ENCODE assay signal across 1 cellular context in the genomic region with DNA sequence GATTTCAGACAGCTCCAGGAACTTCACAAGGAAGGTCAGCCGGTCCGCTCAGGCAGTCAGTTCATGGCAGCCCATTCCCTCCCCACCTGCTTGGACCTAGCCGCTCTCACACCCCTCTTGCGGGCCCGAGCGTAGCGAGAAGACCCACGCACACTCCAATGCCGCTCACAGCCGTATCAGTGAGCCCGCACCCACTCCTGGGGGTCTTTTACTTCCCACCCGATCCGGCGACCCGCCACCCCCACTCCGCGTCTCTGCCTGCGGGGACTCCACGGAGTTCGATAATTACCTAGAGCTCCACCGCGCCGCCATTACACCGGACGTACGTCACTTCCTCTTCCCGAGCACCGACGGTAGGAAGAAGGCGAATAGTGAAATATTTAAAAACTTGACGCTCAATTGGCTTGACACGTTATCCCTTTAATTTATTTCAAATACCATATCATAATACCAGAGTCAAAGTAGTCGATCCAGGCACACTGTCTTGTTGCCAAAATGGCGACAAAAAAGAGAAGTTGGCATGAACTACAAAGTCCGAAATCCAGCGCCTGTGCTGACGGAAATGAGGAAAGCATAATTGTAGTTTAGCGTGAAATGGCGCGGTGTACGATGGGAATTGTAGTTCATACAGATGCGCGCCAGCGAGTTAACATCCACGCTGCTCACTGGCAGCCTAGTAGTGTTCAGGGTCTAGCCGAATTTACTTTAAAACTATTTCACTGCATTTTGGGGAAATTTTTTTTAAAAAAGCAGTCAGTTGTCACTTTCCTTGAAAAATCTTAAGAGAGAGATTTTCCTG.
TF ChIP-seq lines count a peak whose summit lies in the region.

A gene (minus strand): TSS at position 517 of the 799 bp plus-strand sequence. CDS start 13,956 bp downstream, outside the sequence.

TF ChIP-seq in HepG2, 621 proteins besides CTCF, POLR2A, EP300 and RAD21 (continued from another document and continues in another):
- TF ChIP-seq, protein P1, sequence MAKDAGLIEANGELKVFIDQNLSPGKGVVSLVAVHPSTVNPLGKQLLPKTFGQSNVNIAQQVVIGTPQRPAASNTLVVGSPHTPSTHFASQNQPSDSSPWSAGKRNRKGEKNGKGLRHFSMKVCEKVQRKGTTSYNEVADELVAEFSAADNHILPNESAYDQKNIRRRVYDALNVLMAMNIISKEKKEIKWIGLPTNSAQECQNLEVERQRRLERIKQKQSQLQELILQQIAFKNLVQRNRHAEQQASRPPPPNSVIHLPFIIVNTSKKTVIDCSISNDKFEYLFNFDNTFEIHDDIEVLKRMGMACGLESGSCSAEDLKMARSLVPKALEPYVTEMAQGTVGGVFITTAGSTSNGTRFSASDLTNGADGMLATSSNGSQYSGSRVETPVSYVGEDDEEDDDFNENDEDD (CRISPR knock-in tag; IDR thresholded peaks at IDR 0.05; ENCODE audit: borderline replicate concordance), result peak; percentile 33; the same call in 1 of the 2 replicates
- TF ChIP-seq, protein P2, sequence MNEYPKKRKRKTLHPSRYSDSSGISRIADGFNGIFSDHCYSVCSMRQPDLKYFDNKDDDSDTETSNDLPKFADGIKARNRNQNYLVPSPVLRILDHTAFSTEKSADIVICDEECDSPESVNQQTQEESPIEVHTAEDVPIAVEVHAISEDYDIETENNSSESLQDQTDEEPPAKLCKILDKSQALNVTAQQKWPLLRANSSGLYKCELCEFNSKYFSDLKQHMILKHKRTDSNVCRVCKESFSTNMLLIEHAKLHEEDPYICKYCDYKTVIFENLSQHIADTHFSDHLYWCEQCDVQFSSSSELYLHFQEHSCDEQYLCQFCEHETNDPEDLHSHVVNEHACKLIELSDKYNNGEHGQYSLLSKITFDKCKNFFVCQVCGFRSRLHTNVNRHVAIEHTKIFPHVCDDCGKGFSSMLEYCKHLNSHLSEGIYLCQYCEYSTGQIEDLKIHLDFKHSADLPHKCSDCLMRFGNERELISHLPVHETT (CRISPR knock-in tag; conservative IDR thresholded peaks at IDR 0.05), result peak; percentile 89
- TF ChIP-seq, protein P3, sequence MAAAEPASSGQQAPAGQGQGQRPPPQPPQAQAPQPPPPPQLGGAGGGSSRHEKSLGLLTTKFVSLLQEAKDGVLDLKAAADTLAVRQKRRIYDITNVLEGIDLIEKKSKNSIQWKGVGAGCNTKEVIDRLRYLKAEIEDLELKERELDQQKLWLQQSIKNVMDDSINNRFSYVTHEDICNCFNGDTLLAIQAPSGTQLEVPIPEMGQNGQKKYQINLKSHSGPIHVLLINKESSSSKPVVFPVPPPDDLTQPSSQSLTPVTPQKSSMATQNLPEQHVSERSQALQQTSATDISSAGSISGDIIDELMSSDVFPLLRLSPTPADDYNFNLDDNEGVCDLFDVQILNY (CRISPR knock-in tag; conservative IDR thresholded peaks at IDR 0.05), result peak; percentile 40; the same call in 1 of the 2 replicates
- TF ChIP-seq ZNF333 (CRISPR knock-in tag; IDR thresholded peaks at IDR 0.05; ENCODE audit: borderline replicate concordance) (peak; percentile 96; the same call in 1 of the 2 replicates), ATF1 (CRISPR knock-in tag; IDR thresholded peaks at IDR 0.05) (peak; percentile 98), MTA1 (CRISPR knock-in tag; IDR thresholded peaks at IDR 0.05; ENCODE audit: borderline replicate concordance) (0 out of 2 replicates have a peak, but pooled peaks have one; percentile 70), YEATS2 (CRISPR knock-in tag; IDR thresholded peaks at IDR 0.05; ENCODE audit: borderline replicate concordance) (peak; percentile 76; the same call in 1 of the 2 replicates), ZFP36L2 (CRISPR knock-in tag; IDR thresholded peaks at IDR 0.05) (peak; percentile 75; the same call in 1 of the 2 replicates), TBX2 (CRISPR knock-in tag; IDR thresholded peaks at IDR 0.05; ENCODE audit: borderline replicate concordance) (peak; percentile 78), NFRKB (IDR thresholded peaks at IDR 0.05) (peak; percentile 96), KMT2A (CRISPR knock-in tag; IDR thresholded peaks at IDR 0.05) (peak; percentile 94), CEBPB (IDR thresholded peaks at IDR 0.05; ENCODE audit: borderline replicate concordance, low read depth, low read length) (no peak), ZNF629 (CRISPR knock-in tag; conservative IDR thresholded peaks at IDR 0.05) (peak; percentile 10; the same call in 1 of the 2 replicates), ZBTB38 (CRISPR knock-in tag; IDR thresholded peaks at IDR 0.05) (peak; percentile 71; the same call in 1 of the 2 replicates), CBFB (CRISPR knock-in tag; IDR thresholded peaks at IDR 0.05) (peak; percentile 53; the same call in 1 of the 2 replicates), ZNF343 (CRISPR knock-in tag; IDR thresholded peaks at IDR 0.05) (peak; percentile 83; the same call in 1 of the 2 replicates), ZNF468 (CRISPR knock-in tag; IDR thresholded peaks at IDR 0.05) (no peak), SAP130 (CRISPR knock-in tag; IDR thresholded peaks at IDR 0.05; ENCODE audit: low read depth) (peak; percentile 86), ELF4 (CRISPR knock-in tag; IDR thresholded peaks at IDR 0.05; ENCODE audit: borderline replicate concordance) (peak; percentile 94), WIZ (CRISPR knock-in tag; IDR thresholded peaks at IDR 0.05) (peak; percentile 93; the same call in 1 of the 2 replicates), RNF2 (conservative IDR thresholded peaks at IDR 0.05; ENCODE audit: low read depth) (peak; percentile 58), ZNF317 (CRISPR knock-in tag; IDR thresholded peaks at IDR 0.05) (peak; percentile 78; the same call in 1 of the 2 replicates), TGIF2 (CRISPR knock-in tag; IDR thresholded peaks at IDR 0.05) (peak; percentile 59; the same call in 1 of the 2 replicates), ZNF678 (CRISPR knock-in tag; IDR thresholded peaks at IDR 0.05) (peak; percentile 75; the same call in 1 of the 2 replicates), KLF13 (CRISPR knock-in tag; IDR thresholded peaks at IDR 0.05) (peak; percentile 97), ETV6 (CRISPR knock-in tag; conservative IDR thresholded peaks at IDR 0.05) (peak; percentile 95), SAFB2 (CRISPR knock-in tag; IDR thresholded peaks at IDR 0.05; ENCODE audit: borderline replicate concordance, low read depth) (peak; percentile 36; the same call in 1 of the 2 replicates)
- TF ChIP-seq, protein P4, sequence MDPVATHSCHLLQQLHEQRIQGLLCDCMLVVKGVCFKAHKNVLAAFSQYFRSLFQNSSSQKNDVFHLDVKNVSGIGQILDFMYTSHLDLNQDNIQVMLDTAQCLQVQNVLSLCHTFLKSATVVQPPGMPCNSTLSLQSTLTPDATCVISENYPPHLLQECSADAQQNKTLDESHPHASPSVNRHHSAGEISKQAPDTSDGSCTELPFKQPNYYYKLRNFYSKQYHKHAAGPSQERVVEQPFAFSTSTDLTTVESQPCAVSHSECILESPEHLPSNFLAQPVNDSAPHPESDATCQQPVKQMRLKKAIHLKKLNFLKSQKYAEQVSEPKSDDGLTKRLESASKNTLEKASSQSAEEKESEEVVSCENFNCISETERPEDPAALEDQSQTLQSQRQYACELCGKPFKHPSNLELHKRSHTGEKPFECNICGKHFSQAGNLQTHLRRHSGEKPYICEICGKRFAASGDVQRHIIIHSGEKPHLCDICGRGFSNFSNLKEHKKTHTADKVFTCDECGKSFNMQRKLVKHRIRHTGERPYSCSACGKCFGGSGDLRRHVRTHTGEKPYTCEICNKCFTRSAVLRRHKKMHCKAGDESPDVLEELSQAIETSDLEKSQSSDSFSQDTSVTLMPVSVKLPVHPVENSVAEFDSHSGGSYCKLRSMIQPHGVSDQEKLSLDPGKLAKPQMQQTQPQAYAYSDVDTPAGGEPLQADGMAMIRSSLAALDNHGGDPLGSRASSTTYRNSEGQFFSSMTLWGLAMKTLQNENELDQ (CRISPR knock-in tag; IDR thresholded peaks at IDR 0.05; ENCODE audit: borderline replicate concordance), result peak; percentile 57; the same call in 1 of the 2 replicates
- TF ChIP-seq, protein P5, sequence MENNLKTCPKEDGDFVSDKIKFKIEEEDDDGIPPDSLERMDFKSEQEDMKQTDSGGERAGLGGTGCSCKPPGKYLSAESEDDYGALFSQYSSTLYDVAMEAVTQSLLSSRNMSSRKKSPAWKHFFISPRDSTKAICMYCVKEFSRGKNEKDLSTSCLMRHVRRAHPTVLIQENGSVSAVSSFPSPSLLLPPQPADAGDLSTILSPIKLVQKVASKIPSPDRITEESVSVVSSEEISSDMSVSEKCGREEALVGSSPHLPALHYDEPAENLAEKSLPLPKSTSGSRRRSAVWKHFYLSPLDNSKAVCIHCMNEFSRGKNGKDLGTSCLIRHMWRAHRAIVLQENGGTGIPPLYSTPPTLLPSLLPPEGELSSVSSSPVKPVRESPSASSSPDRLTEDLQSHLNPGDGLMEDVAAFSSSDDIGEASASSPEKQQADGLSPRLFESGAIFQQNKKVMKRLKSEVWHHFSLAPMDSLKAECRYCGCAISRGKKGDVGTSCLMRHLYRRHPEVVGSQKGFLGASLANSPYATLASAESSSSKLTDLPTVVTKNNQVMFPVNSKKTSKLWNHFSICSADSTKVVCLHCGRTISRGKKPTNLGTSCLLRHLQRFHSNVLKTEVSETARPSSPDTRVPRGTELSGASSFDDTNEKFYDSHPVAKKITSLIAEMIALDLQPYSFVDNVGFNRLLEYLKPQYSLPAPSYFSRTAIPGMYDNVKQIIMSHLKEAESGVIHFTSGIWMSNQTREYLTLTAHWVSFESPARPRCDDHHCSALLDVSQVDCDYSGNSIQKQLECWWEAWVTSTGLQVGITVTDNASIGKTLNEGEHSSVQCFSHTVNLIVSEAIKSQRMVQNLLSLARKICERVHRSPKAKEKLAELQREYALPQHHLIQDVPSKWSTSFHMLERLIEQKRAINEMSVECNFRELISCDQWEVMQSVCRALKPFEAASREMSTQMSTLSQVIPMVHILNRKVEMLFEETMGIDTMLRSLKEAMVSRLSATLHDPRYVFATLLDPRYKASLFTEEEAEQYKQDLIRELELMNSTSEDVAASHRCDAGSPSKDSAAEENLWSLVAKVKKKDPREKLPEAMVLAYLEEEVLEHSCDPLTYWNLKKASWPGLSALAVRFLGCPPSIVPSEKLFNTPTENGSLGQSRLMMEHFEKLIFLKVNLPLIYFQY (CRISPR knock-in tag; IDR thresholded peaks at IDR 0.05; ENCODE audit: borderline replicate concordance), result 0 out of 2 replicates have a peak, but pooled peaks have one; percentile 70
- TF ChIP-seq, protein P6, sequence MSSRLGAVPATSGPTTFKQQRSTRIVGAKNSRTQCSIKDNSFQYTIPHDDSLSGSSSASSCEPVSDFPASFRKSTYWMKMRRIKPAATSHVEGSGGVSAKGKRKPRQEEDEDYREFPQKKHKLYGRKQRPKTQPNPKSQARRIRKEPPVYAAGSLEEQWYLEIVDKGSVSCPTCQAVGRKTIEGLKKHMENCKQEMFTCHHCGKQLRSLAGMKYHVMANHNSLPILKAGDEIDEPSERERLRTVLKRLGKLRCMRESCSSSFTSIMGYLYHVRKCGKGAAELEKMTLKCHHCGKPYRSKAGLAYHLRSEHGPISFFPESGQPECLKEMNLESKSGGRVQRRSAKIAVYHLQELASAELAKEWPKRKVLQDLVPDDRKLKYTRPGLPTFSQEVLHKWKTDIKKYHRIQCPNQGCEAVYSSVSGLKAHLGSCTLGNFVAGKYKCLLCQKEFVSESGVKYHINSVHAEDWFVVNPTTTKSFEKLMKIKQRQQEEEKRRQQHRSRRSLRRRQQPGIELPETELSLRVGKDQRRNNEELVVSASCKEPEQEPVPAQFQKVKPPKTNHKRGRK (CRISPR knock-in tag; IDR thresholded peaks at IDR 0.05), result 0 out of 2 replicates have a peak, but pooled peaks have one; percentile 31
- TF ChIP-seq, protein P7, sequence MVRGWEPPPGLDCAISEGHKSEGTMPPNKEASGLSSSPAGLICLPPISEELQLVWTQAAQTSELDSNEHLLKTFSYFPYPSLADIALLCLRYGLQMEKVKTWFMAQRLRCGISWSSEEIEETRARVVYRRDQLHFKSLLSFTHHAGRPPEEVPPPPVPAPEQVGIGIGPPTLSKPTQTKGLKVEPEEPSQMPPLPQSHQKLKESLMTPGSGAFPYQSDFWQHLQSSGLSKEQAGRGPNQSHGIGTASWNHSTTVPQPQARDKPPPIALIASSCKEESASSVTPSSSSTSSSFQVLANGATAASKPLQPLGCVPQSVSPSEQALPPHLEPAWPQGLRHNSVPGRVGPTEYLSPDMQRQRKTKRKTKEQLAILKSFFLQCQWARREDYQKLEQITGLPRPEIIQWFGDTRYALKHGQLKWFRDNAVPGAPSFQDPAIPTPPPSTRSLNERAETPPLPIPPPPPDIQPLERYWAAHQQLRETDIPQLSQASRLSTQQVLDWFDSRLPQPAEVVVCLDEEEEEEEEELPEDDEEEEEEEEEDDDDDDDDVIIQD (CRISPR knock-in tag; IDR thresholded peaks at IDR 0.05; ENCODE audit: low read depth), result peak; percentile 56; the same call in 1 of the 2 replicates
- TF ChIP-seq, protein P8, sequence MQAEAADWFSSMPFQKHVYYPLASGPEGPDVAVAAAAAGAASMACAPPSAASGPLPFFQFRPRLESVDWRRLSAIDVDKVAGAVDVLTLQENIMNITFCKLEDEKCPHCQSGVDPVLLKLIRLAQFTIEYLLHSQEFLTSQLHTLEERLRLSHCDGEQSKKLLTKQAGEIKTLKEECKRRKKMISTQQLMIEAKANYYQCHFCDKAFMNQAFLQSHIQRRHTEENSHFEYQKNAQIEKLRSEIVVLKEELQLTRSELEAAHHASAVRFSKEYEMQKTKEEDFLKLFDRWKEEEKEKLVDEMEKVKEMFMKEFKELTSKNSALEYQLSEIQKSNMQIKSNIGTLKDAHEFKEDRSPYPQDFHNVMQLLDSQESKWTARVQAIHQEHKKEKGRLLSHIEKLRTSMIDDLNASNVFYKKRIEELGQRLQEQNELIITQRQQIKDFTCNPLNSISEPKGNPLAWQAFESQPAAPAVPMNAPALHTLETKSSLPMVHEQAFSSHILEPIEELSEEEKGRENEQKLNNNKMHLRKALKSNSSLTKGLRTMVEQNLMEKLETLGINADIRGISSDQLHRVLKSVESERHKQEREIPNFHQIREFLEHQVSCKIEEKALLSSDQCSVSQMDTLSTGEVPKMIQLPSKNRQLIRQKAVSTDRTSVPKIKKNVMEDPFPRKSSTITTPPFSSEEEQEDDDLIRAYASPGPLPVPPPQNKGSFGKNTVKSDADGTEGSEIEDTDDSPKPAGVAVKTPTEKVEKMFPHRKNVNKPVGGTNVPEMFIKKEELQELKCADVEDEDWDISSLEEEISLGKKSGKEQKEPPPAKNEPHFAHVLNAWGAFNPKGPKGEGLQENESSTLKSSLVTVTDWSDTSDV (CRISPR knock-in tag; IDR thresholded peaks at IDR 0.05), result 0 out of 2 replicates have a peak, but pooled peaks have one; percentile 39
- TF ChIP-seq, protein P9, sequence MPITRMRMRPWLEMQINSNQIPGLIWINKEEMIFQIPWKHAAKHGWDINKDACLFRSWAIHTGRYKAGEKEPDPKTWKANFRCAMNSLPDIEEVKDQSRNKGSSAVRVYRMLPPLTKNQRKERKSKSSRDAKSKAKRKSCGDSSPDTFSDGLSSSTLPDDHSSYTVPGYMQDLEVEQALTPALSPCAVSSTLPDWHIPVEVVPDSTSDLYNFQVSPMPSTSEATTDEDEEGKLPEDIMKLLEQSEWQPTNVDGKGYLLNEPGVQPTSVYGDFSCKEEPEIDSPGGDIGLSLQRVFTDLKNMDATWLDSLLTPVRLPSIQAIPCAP (CRISPR knock-in tag; IDR thresholded peaks at IDR 0.05; ENCODE audit: low read depth), result 0 out of 2 replicates have a peak, but pooled peaks have one; percentile 58
- TF ChIP-seq, protein P10, sequence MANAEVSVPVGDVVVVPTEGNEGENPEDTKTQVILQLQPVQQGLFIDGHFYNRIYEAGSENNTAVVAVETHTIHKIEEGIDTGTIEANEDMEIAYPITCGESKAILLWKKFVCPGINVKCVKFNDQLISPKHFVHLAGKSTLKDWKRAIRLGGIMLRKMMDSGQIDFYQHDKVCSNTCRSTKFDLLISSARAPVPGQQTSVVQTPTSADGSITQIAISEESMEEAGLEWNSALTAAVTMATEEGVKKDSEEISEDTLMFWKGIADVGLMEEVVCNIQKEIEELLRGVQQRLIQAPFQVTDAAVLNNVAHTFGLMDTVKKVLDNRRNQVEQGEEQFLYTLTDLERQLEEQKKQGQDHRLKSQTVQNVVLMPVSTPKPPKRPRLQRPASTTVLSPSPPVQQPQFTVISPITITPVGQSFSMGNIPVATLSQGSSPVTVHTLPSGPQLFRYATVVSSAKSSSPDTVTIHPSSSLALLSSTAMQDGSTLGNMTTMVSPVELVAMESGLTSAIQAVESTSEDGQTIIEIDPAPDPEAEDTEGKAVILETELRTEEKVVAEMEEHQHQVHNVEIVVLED (CRISPR knock-in tag; IDR thresholded peaks at IDR 0.05; ENCODE audit: borderline replicate concordance), result peak; percentile 92
